1 cellular context compared by ENCODE assay signal in the genomic region with DNA sequence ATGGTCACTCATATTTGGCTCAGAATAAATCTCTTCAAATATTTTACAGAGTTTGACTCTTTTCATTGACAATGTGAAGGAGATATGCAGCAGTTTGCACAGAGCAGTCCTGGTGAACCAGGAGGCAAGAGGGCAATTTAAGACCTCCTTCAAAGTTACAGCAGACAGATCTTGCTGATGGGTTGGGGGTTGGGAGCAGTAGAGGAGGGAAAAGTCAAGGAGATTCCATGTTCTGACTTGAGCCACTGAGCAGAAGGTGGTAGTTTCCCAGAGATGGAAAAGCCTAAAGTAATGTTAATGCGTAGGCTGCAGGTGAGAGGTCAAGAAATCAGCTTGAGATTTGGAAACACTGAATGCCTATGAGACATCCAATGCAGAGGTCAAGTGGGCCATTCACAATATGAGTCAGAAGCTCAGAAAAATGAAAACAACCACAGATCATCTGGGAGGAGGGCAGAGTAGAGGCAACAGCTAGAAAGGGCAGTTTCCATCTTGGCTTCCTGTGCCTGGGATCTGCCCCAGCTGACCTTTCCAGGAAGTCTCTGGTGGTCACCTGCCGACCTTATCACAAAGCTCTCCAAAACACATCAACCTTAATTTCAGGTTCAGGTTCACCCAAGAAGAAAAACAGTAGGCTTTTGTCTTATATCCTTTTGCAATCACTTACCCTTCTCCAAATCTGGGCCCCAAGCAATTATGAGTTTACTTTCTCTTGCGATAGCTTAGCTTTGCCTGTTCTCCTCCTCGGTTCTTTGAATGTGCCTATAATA.
TF ChIP-seq lines count a peak whose summit lies in the region.

No MANE protein-coding gene starts in this region.

TF ChIP-seq in HepG2, 621 proteins besides CTCF, POLR2A, EP300 and RAD21 (continued from another document and continues in another):
- TF ChIP-seq ZNF510 (CRISPR knock-in tag; IDR thresholded peaks at IDR 0.05; ENCODE audit: low read depth), result peak; percentile 86; the same call in 1 of the 2 replicates
- TF ChIP-seq RNF2 (conservative IDR thresholded peaks at IDR 0.05; ENCODE audit: low read depth), result no peak
- TF ChIP-seq SNRNP70 (IDR thresholded peaks at IDR 0.05; ENCODE audit: low read depth, low read length), result no peak
- TF ChIP-seq U2AF2 (IDR thresholded peaks at IDR 0.05; ENCODE audit: low read depth, low read length), result no peak
- no peak for TF ChIP-seq PTBP1 (IDR thresholded peaks at IDR 0.05; ENCODE audit: low read depth, low read length, poor library complexity, severe bottlenecking)
- no peak for TF ChIP-seq NONO (IDR thresholded peaks at IDR 0.05)
- no peak for TF ChIP-seq NONO (CRISPR knock-in tag; conservative IDR thresholded peaks at IDR 0.05)
- TF ChIP-seq, protein P1, sequence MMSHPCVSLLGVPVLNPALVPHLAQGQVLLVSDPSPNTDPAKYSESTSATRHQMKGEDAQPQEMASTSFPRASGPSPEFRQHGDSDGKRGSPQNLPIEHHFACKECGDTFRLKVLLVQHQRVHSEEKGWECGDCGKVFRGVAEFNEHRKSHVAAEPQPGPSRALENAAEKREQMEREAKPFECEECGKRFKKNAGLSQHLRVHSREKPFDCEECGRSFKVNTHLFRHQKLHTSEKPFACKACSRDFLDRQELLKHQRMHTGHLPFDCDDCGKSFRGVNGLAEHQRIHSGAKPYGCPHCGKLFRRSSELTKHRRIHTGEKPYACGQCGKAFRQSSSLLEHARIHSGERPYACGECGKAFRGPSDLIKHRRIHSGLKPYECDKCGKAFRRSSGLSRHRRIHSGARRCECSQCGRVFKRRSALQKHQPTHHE (CRISPR knock-in tag; IDR thresholded peaks at IDR 0.05; ENCODE audit: borderline replicate concordance), result no peak
- no peak for TF ChIP-seq ZNF34 (CRISPR knock-in tag; IDR thresholded peaks at IDR 0.05; ENCODE audit: borderline replicate concordance)
- peak; percentile 67; the same call in 1 of the 2 replicates for TF ChIP-seq ZNF205 (CRISPR knock-in tag; IDR thresholded peaks at IDR 0.05)
- no peak for TF ChIP-seq PHF5A (CRISPR knock-in tag; IDR thresholded peaks at IDR 0.05; ENCODE audit: low read depth, unreplicated experiment)
- no peak for TF ChIP-seq ZNF564 (CRISPR knock-in tag; IDR thresholded peaks at IDR 0.05)
- peak; percentile 40; the same call in 1 of the 2 replicates for TF ChIP-seq SIX1 (CRISPR knock-in tag; IDR thresholded peaks at IDR 0.05; ENCODE audit: borderline replicate concordance)
- no peak for TF ChIP-seq ZNF20 (CRISPR knock-in tag; IDR thresholded peaks at IDR 0.05)
- TF ChIP-seq, protein P2, sequence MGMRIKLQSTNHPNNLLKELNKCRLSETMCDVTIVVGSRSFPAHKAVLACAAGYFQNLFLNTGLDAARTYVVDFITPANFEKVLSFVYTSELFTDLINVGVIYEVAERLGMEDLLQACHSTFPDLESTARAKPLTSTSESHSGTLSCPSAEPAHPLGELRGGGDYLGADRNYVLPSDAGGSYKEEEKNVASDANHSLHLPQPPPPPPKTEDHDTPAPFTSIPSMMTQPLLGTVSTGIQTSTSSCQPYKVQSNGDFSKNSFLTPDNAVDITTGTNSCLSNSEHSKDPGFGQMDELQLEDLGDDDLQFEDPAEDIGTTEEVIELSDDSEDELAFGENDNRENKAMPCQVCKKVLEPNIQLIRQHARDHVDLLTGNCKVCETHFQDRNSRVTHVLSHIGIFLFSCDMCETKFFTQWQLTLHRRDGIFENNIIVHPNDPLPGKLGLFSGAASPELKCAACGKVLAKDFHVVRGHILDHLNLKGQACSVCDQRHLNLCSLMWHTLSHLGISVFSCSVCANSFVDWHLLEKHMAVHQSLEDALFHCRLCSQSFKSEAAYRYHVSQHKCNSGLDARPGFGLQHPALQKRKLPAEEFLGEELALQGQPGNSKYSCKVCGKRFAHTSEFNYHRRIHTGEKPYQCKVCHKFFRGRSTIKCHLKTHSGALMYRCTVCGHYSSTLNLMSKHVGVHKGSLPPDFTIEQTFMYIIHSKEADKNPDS (CRISPR knock-in tag; IDR thresholded peaks at IDR 0.05), result no peak
- TF ChIP-seq, protein P3, sequence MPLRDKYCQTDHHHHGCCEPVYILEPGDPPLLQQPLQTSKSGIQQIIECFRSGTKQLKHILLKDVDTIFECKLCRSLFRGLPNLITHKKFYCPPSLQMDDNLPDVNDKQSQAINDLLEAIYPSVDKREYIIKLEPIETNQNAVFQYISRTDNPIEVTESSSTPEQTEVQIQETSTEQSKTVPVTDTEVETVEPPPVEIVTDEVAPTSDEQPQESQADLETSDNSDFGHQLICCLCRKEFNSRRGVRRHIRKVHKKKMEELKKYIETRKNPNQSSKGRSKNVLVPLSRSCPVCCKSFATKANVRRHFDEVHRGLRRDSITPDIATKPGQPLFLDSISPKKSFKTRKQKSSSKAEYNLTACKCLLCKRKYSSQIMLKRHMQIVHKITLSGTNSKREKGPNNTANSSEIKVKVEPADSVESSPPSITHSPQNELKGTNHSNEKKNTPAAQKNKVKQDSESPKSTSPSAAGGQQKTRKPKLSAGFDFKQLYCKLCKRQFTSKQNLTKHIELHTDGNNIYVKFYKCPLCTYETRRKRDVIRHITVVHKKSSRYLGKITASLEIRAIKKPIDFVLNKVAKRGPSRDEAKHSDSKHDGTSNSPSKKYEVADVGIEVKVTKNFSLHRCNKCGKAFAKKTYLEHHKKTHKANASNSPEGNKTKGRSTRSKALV (CRISPR knock-in tag; IDR thresholded peaks at IDR 0.05), result no peak
- TF ChIP-seq, protein P4, sequence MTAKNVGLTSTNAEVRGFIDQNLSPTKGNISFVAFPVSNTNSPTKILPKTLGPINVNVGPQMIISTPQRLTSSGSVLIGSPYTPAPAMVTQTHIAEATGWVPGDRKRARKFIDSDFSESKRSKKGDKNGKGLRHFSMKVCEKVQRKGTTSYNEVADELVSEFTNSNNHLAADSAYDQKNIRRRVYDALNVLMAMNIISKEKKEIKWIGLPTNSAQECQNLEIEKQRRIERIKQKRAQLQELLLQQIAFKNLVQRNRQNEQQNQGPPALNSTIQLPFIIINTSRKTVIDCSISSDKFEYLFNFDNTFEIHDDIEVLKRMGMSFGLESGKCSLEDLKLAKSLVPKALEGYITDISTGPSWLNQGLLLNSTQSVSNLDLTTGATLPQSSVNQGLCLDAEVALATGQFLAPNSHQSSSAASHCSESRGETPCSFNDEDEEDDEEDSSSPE (CRISPR knock-in tag; IDR thresholded peaks at IDR 0.05), result peak; percentile 29; the same call in 1 of the 2 replicates
- TF ChIP-seq TARDBP (CRISPR knock-in tag; IDR thresholded peaks at IDR 0.05), result peak; percentile 36; the same call in 1 of the 2 replicates
- no peak for TF ChIP-seq ZNF484 (CRISPR knock-in tag; IDR thresholded peaks at IDR 0.05; ENCODE audit: borderline replicate concordance, low read depth)
- no peak for TF ChIP-seq ZNF10 (CRISPR knock-in tag; IDR thresholded peaks at IDR 0.05; ENCODE audit: borderline replicate concordance, low read depth)
- TF ChIP-seq, protein P5, sequence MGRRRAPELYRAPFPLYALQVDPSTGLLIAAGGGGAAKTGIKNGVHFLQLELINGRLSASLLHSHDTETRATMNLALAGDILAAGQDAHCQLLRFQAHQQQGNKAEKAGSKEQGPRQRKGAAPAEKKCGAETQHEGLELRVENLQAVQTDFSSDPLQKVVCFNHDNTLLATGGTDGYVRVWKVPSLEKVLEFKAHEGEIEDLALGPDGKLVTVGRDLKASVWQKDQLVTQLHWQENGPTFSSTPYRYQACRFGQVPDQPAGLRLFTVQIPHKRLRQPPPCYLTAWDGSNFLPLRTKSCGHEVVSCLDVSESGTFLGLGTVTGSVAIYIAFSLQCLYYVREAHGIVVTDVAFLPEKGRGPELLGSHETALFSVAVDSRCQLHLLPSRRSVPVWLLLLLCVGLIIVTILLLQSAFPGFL (CRISPR knock-in tag; IDR thresholded peaks at IDR 0.05), result no peak
- TF ChIP-seq, protein P6, sequence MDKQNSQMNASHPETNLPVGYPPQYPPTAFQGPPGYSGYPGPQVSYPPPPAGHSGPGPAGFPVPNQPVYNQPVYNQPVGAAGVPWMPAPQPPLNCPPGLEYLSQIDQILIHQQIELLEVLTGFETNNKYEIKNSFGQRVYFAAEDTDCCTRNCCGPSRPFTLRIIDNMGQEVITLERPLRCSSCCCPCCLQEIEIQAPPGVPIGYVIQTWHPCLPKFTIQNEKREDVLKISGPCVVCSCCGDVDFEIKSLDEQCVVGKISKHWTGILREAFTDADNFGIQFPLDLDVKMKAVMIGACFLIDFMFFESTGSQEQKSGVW (CRISPR knock-in tag; IDR thresholded peaks at IDR 0.05; ENCODE audit: borderline replicate concordance), result no peak
- TF ChIP-seq NR2C2 (CRISPR knock-in tag; IDR thresholded peaks at IDR 0.05; ENCODE audit: borderline replicate concordance), result peak; percentile 90
- peak; percentile 51; the same call in 1 of the 2 replicates for TF ChIP-seq ZBTB38 (CRISPR knock-in tag; IDR thresholded peaks at IDR 0.05)
- TF ChIP-seq, protein P7, sequence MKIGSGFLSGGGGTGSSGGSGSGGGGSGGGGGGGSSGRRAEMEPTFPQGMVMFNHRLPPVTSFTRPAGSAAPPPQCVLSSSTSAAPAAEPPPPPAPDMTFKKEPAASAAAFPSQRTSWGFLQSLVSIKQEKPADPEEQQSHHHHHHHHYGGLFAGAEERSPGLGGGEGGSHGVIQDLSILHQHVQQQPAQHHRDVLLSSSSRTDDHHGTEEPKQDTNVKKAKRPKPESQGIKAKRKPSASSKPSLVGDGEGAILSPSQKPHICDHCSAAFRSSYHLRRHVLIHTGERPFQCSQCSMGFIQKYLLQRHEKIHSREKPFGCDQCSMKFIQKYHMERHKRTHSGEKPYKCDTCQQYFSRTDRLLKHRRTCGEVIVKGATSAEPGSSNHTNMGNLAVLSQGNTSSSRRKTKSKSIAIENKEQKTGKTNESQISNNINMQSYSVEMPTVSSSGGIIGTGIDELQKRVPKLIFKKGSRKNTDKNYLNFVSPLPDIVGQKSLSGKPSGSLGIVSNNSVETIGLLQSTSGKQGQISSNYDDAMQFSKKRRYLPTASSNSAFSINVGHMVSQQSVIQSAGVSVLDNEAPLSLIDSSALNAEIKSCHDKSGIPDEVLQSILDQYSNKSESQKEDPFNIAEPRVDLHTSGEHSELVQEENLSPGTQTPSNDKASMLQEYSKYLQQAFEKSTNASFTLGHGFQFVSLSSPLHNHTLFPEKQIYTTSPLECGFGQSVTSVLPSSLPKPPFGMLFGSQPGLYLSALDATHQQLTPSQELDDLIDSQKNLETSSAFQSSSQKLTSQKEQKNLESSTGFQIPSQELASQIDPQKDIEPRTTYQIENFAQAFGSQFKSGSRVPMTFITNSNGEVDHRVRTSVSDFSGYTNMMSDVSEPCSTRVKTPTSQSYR (CRISPR knock-in tag; IDR thresholded peaks at IDR 0.05; ENCODE audit: borderline replicate concordance), result peak; percentile 44; the same call in 1 of the 2 replicates
- TF ChIP-seq, protein P8, sequence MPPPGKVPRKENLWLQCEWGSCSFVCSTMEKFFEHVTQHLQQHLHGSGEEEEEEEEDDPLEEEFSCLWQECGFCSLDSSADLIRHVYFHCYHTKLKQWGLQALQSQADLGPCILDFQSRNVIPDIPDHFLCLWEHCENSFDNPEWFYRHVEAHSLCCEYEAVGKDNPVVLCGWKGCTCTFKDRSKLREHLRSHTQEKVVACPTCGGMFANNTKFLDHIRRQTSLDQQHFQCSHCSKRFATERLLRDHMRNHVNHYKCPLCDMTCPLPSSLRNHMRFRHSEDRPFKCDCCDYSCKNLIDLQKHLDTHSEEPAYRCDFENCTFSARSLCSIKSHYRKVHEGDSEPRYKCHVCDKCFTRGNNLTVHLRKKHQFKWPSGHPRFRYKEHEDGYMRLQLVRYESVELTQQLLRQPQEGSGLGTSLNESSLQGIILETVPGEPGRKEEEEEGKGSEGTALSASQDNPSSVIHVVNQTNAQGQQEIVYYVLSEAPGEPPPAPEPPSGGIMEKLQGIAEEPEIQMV (CRISPR knock-in tag; IDR thresholded peaks at IDR 0.05; ENCODE audit: low read depth), result no peak
- TF ChIP-seq ZFP62 (CRISPR knock-in tag; IDR thresholded peaks at IDR 0.05), result no peak
- TF ChIP-seq CHCHD3 (CRISPR knock-in tag; IDR thresholded peaks at IDR 0.05), result no peak
- no peak for TF ChIP-seq ZNF337 (CRISPR knock-in tag; IDR thresholded peaks at IDR 0.05; ENCODE audit: borderline replicate concordance, low read depth)
- TF ChIP-seq ZNF841 (CRISPR knock-in tag; IDR thresholded peaks at IDR 0.05; ENCODE audit: borderline replicate concordance), result no peak
- TF ChIP-seq ZBTB7A (CRISPR knock-in tag; IDR thresholded peaks at IDR 0.05), result no peak; the same call in 1 of the 2 replicates
- TF ChIP-seq, protein P9, sequence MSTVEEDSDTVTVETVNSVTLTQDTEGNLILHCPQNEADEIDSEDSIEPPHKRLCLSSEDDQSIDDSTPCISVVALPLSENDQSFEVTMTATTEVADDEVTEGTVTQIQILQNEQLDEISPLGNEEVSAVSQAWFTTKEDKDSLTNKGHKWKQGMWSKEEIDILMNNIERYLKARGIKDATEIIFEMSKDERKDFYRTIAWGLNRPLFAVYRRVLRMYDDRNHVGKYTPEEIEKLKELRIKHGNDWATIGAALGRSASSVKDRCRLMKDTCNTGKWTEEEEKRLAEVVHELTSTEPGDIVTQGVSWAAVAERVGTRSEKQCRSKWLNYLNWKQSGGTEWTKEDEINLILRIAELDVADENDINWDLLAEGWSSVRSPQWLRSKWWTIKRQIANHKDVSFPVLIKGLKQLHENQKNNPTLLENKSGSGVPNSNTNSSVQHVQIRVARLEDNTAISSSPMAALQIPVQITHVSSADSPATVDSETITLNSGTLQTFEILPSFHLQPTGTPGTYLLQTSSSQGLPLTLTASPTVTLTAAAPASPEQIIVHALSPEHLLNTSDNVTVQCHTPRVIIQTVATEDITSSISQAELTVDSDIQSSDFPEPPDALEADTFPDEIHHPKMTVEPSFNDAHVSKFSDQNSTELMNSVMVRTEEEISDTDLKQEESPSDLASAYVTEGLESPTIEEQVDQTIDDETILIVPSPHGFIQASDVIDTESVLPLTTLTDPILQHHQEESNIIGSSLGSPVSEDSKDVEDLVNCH (CRISPR knock-in tag; IDR thresholded peaks at IDR 0.05), result no peak
- TF ChIP-seq, protein P10, sequence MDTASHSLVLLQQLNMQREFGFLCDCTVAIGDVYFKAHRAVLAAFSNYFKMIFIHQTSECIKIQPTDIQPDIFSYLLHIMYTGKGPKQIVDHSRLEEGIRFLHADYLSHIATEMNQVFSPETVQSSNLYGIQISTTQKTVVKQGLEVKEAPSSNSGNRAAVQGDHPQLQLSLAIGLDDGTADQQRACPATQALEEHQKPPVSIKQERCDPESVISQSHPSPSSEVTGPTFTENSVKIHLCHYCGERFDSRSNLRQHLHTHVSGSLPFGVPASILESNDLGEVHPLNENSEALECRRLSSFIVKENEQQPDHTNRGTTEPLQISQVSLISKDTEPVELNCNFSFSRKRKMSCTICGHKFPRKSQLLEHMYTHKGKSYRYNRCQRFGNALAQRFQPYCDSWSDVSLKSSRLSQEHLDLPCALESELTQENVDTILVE (CRISPR knock-in tag; IDR thresholded peaks at IDR 0.05), result peak; percentile 34; the same call in 1 of the 2 replicates
- TF ChIP-seq, protein P11, sequence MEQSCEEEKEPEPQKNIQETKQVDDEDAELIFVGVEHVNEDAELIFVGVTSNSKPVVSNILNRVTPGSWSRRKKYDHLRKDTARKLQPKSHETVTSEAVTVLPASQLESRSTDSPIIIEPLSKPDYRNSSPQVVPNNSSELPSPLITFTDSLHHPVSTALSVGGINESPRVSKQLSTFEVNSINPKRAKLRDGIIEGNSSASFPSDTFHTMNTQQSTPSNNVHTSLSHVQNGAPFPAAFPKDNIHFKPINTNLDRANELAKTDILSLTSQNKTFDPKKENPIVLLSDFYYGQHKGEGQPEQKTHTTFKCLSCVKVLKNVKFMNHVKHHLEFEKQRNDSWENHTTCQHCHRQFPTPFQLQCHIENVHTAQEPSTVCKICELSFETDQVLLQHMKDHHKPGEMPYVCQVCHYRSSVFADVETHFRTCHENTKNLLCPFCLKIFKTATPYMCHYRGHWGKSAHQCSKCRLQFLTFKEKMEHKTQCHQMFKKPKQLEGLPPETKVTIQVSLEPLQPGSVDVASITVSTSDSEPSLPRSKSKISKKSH (CRISPR knock-in tag; IDR thresholded peaks at IDR 0.05; ENCODE audit: borderline replicate concordance), result no peak
